Comparison of ENCODE assay signal across 20 cellular contexts in the genomic region with DNA sequence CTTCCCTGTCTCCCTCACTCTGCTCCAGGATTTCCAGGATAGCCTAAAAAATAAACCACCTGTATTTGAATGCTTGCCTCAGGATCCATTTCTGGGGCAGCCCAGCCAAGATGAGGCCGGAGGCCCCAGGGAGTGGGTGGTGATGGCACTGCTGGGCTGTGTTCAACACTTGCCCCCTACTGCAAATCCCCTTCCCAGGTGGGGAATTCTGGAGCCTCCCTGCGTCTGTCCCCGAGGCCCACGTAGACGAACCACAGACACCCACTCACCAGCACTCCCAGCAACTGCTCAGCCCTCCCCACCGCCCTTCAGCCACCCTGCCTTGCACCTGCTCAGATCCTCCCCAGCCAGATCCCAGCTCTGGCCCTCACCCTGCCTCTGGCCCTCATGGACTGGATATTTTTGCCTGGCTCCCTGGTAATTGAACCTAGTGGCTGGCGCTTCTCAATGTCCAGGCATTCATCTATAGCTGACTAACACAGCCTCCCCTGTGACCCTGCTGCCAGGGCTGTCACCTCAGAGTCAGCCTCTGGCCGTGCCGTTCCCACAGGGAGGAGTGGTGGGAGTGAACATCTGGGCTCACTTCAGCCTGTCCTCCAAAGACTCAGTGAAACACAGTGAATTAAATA. TPM values are rescaled to one million over a fixed set of nuclear protein-coding genes. Genes with fewer than 3 reads are reported as not detected.
A peak's percentile ranks its signal among the peaks of the same experiment; 100 is the strongest.
DNase-seq lines count a peak whose midpoint lies in the region; ATAC-seq and TF ChIP-seq lines count a peak whose summit lies in the region.
"Had no signal": no experiment of that assay in that cellular context is flagged by ENCODE, and none has a peak within 500 bp of the region (broad histone marks: within the 10 kb centered on the region; RNA-seq: fewer than 3 reads in every experiment).

No MANE protein-coding gene starts in this region.

- POLR2A ChIA-PET in WTC11 (lab: Charles Lee), result no interaction called here

- no peaks in the 10 kb centered on the region for H4K20me1 ChIP-seq in smooth muscle cell (ENCODE audit: low read depth)

- H3K4me1 ChIP-seq in gastrocnemius medialis (peaks cover 18 to 36% of the 10 kb centered on the region in 2 donors), smooth muscle cell (ENCODE audit: low read depth) (no peaks in the 10 kb centered on the region)

- H3K9me3 Mint-ChIP-seq in WTC11, result no peaks in the 10 kb centered on the region
- peaks cover 3% of the 10 kb centered on the region for H3K9me3 Mint-ChIP-seq in glutamatergic neuron (ENCODE audit: unreplicated experiment)
- H3K9me3 Mint-ChIP-seq: IgD-negative memory B cell had no signal

- ATAC-seq in WTC11, result no peak
- ATAC-seq in gastrocnemius medialis, result peak; percentile 82 to 89
- ATAC-seq in HG03442 (IDR thresholded peaks at IDR 0.05; ENCODE audit: unreplicated experiment), result no peak

- no peak overlapping the region for H3K9ac ChIP-seq in smooth muscle cell (ENCODE audit: low read depth)

- intact Hi-C loops in gastrocnemius medialis (cut with DNase I; ENCODE audit: low total_unique reads), result loop anchor here (2.0 kb wide), 1 partner anchor 39 kb away; no protein-coding TSS in a partner anchor

- H3K4me2 ChIP-seq in smooth muscle cell, result no peak overlapping the region

- no peaks in the 10 kb centered on the region for H3K36me3 ChIP-seq in gastrocnemius medialis
- no peaks in the 10 kb centered on the region for H3K36me3 ChIP-seq in smooth muscle cell (ENCODE audit: low read depth)

- no peaks in the 10 kb centered on the region for H3K36me3 Mint-ChIP-seq in WTC11
- H3K36me3 Mint-ChIP-seq in glutamatergic neuron (ENCODE audit: unreplicated experiment), result no peaks in the 10 kb centered on the region
- H3K36me3 Mint-ChIP-seq: IgD-negative memory B cell had no signal

- no peaks in the 10 kb centered on the region for H3K9me3 ChIP-seq in gastrocnemius medialis
- no peaks in the 10 kb centered on the region for H3K9me3 ChIP-seq in smooth muscle cell (replicated peaks; ENCODE audit: low read depth)

- H2AFZ ChIP-seq in smooth muscle cell (ENCODE audit: low read depth), result no peak overlapping the region

- H3K79me2 ChIP-seq in smooth muscle cell (ENCODE audit: low read depth), result no peaks in the 10 kb centered on the region

- H3K27me3 Mint-ChIP-seq in WTC11 (ENCODE audit: low read depth), result no peaks in the 10 kb centered on the region; the same call in 1 of the 2 replicates
- H3K27me3 Mint-ChIP-seq in glutamatergic neuron (ENCODE audit: unreplicated experiment), result peaks cover 3% of the 10 kb centered on the region

- H3K27ac Mint-ChIP-seq in WTC11 (0 out of 2 replicates have a peak overlapping the region, but pooled peaks have one; percentile 4), glutamatergic neuron (ENCODE audit: unreplicated experiment) (no peak overlapping the region)

- H3K4me3 ChIP-seq in gastrocnemius medialis (no peak overlapping the region), smooth muscle cell (no peak overlapping the region)

- CTCF ChIA-PET in WTC11 (lab: Charles Lee), result interaction anchor here (0.9 to 1.6 kb wide), 2 partner anchors 13 to 29 kb away, joined by 3 to 4 read pairs; no protein-coding TSS in a partner anchor

- TF ChIP-seq CTCF in WTC11 (IDR thresholded peaks at IDR 0.05) (no peak), gastrocnemius medialis (IDR thresholded peaks at IDR 0.05 in 4 of 5, conservative IDR thresholded peaks at IDR 0.05 in 1 of 5) (no peak), smooth muscle cell (IDR thresholded peaks at IDR 0.05; ENCODE audit: borderline replicate concordance, insufficient read depth, poor library complexity, severe bottlenecking) (no peak), glutamatergic neuron (IDR thresholded peaks at IDR 0.05; ENCODE audit: partially characterized antibody, unreplicated experiment) (no peak)

- peak in 1 of 2 donors; percentile 10 for TF ChIP-seq POLR2A in gastrocnemius medialis (IDR thresholded peaks at IDR 0.05)

- peak; percentile 15 for DNase-seq in activated CD8-positive, alpha-beta memory T cell treated with anti-CD3 and anti-CD28 coated beads, Interleukin-2, amount 50 U/mL, for 48 hours
- DNase-seq in activated CD8-positive, alpha-beta memory T cell treated with anti-CD3 and anti-CD28 coated beads, Interleukin-2, amount 50 U/mL, for 4 hours, result no peak
- DNase-seq in WTC11 (ENCODE audit: low spot score) (no peak), mesenteric fat pad (ENCODE audit: low spot score) (peak; percentile 45), gastrocnemius medialis (peak; percentile 39 to 74), smooth muscle cell (lab: John Stamatoyannopoulos, UW; ENCODE audit: unreplicated experiment) (no peak), glutamatergic neuron (no peak)
- DNase-seq: DND-41, GDM1, HCEC 1CT, NCI-H1092, NCI-H1694, NCI-H2107, NCI-H226, NCI-H526 treated with DMSO at 0.1 percent for 48 hours, RPMI8226 had no signal

- H3F3A ChIP-seq in smooth muscle cell (ENCODE audit: low read depth), result no peaks in the 10 kb centered on the region

- H3K4me1 Mint-ChIP-seq in WTC11, result no peaks in the 10 kb centered on the region
- peaks cover 1% of the 10 kb centered on the region for H3K4me1 Mint-ChIP-seq in glutamatergic neuron (ENCODE audit: low read depth, unreplicated experiment)

- peak overlapping the region; percentile 66 to 78 (median 72) for H3K27ac ChIP-seq in gastrocnemius medialis
- no peak overlapping the region for H3K27ac ChIP-seq in smooth muscle cell (ENCODE audit: low read depth)

- in situ Hi-C loops in gastrocnemius medialis (cut with MboI; ENCODE audit: low sequenced_read_pairs in 4 of 4), result no loop called here

- no peak overlapping the region for H3K4me3 Mint-ChIP-seq in WTC11
- H3K4me3 Mint-ChIP-seq in glutamatergic neuron (ENCODE audit: unreplicated experiment), result no peak overlapping the region

- H3K27me3 ChIP-seq in gastrocnemius medialis, result no peaks in the 10 kb centered on the region
- H3K27me3 ChIP-seq in smooth muscle cell (ENCODE audit: low read depth), result peaks cover 5% of the 10 kb centered on the region

- 82% methylated on average over 9 of the region's 9 CpGs for WGBS in smooth muscle cell (ENCODE audit: low lambda C conversion rate)

TF ChIP-seq in WTC11, 78 proteins besides CTCF, POLR2A, EP300 and RAD21 (continues in another document):
- TF ChIP-seq JAZF1 (CRISPR knock-in tag; IDR thresholded peaks at IDR 0.05), result no peak
- TF ChIP-seq, protein P1, sequence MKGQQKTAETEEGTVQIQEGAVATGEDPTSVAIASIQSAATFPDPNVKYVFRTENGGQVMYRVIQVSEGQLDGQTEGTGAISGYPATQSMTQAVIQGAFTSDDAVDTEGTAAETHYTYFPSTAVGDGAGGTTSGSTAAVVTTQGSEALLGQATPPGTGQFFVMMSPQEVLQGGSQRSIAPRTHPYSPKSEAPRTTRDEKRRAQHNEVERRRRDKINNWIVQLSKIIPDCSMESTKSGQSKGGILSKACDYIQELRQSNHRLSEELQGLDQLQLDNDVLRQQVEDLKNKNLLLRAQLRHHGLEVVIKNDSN (CRISPR knock-in tag; IDR thresholded peaks at IDR 0.05), result no peak
- TF ChIP-seq, protein P2, sequence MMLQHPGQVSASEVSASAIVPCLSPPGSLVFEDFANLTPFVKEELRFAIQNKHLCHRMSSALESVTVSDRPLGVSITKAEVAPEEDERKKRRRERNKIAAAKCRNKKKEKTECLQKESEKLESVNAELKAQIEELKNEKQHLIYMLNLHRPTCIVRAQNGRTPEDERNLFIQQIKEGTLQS (CRISPR knock-in tag; conservative IDR thresholded peaks at IDR 0.05), result no peak
- no peak for TF ChIP-seq ATF1 (CRISPR knock-in tag; IDR thresholded peaks at IDR 0.05)
- TF ChIP-seq IRF2 (CRISPR knock-in tag; IDR thresholded peaks at IDR 0.05; ENCODE audit: borderline replicate concordance, low read depth), result no peak
- no peak for TF ChIP-seq ATF2 (CRISPR knock-in tag; IDR thresholded peaks at IDR 0.05; ENCODE audit: borderline replicate concordance, low read depth)
- TF ChIP-seq ZBTB21 (CRISPR knock-in tag; IDR thresholded peaks at IDR 0.05; ENCODE audit: borderline replicate concordance), result no peak

RNA-seq across cellular contexts. Expression of gene EPB42, which starts 17.1 kb away (rescaled TPM):
- total RNA-seq in WTC11 (2021) (not detected in 3 replicates), mesenteric fat pad (2.8 TPM), gastrocnemius medialis (not detected), smooth muscle cell (not detected in 2 replicates), glutamatergic neuron (ENCODE audit: unreplicated experiment) (not detected)
- polyA plus RNA-seq in smooth muscle cell, result not detected in 2 replicates
- total RNA-seq: HT-29, OCI-LY7 had no signal
- polyA plus RNA-seq: IgD-negative memory B cell had no signal

RNA-seq across cellular contexts. Expression of gene TGM5, which starts 28.8 kb away (rescaled TPM):
- not detected in 3 replicates for total RNA-seq in WTC11 (2021)
- 0.45 TPM for total RNA-seq in mesenteric fat pad
- total RNA-seq in gastrocnemius medialis, result 1 to 10 TPM in 1 of 4 donors, not detected in 3; 1.4 TPM
- 2.5 and 3.7 TPM in 2 replicates for total RNA-seq in smooth muscle cell
- polyA plus RNA-seq in smooth muscle cell, result 0.08 and 1.1 TPM in 2 replicates
- total RNA-seq in glutamatergic neuron (ENCODE audit: unreplicated experiment), result not detected
- total RNA-seq: HT-29, OCI-LY7 had no signal
- polyA plus RNA-seq: IgD-negative memory B cell had no signal

RNA-seq across cellular contexts. Expression of gene CCNDBP1, which starts 52.8 kb away (rescaled TPM):
- total RNA-seq in WTC11 (2021) (19.1 to 22.0 TPM (median 20.4 TPM) in 3 replicates), mesenteric fat pad (56.3 TPM), gastrocnemius medialis (100 to 1,000 TPM in 1 of 4 donors, 10 to 100 TPM in 3; 32.4 to 108 (median 92.6) TPM), smooth muscle cell (29.6 and 30.5 TPM in 2 replicates), glutamatergic neuron (ENCODE audit: unreplicated experiment) (86.8 TPM)
- polyA plus RNA-seq in smooth muscle cell, result 22.1 and 33.4 TPM in 2 replicates

Comparison
In these comparisons a context has a peak if more than half of its experiments do, and no peak if none do; other contexts are left out.
1. DNase-seq: peak in activated CD8-positive, alpha-beta memory T cell treated with anti-CD3 and anti-CD28 coated beads, Interleukin-2, amount 50 U/mL, for 48 hours (single experiment), mesenteric fat pad (single experiment) and gastrocnemius medialis (2 of 2); none in activated CD8-positive, alpha-beta memory T cell treated with anti-CD3 and anti-CD28 coated beads, Interleukin-2, amount 50 U/mL, for 4 hours (single experiment), WTC11 (single experiment), smooth muscle cell (single experiment) and glutamatergic neuron (single experiment).
2. ATAC-seq: peak in gastrocnemius medialis (2 of 2); none in WTC11 (single experiment) and HG03442 (single experiment).